17 cellular contexts compared by ENCODE assay signal in the genomic region with DNA sequence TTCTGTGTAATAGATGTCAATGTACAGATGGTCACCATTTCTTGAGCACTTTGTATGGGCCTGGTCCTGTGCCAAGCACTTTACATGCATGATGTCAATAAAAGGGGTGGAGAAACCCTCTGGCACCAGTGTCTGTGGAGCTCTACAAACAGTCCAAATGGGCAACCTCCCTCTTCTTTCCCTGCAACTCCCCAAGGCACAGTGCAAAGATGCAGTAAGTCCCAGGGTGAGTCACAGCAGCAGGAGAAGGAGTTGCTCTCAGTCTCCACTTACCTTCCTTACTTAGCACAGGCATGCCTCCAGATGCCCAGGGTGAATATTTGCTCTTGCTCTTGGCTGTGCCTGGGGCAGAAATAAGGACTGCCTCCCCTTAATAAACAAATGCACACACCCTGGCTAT. TPM values are rescaled to one million over a fixed set of nuclear protein-coding genes. Genes with fewer than 3 reads are reported as not detected.
DNase-seq lines count a peak whose midpoint lies in the region; ATAC-seq, FAIRE-seq and TF ChIP-seq lines count a peak whose summit lies in the region.
"Had no signal": no experiment of that assay in that cellular context is flagged by ENCODE, and none has a peak within 500 bp of the region (broad histone marks: within the 10 kb centered on the region; RNA-seq: fewer than 3 reads in every experiment).

No MANE protein-coding gene starts in this region.

- H3K27ac Mint-ChIP-seq in progenitor cell of endocrine pancreas: peak overlapping the region; percentile 9

- H3K27me3 ChIP-seq in esophagus muscularis mucosa: no peaks in the 10 kb centered on the region
- H3K27me3 ChIP-seq in vagina: no peaks in the 10 kb centered on the region
- H3K27me3 ChIP-seq: Peyer's patch had no signal

- H3K36me3 Mint-ChIP-seq in progenitor cell of endocrine pancreas (ENCODE audit: insufficient read depth): peaks cover 19% of the 10 kb centered on the region

- FAIRE-seq in H54 (lab: Jason Lieb, UNC): no peak

- intact Hi-C loops in esophagus muscularis mucosa (cut with DNase I): no loop called here
- intact Hi-C loops in vagina (cut with DNase I): no loop called here
- intact Hi-C loops in Right ventricle myocardium inferior (cut with DNase I): no loop called here

- no peaks in the 10 kb centered on the region for H3K27me3 Mint-ChIP-seq in progenitor cell of endocrine pancreas
- H3K27me3 Mint-ChIP-seq: CD4-positive, alpha-beta memory T cell had no signal

- H3K4me1 Mint-ChIP-seq in progenitor cell of endocrine pancreas (ENCODE audit: low read depth): peaks cover 17% of the 10 kb centered on the region

- ATAC-seq in Right ventricle myocardium inferior: no peak
- ATAC-seq: left ventricle myocardium superior had no signal

- no peak for TF ChIP-seq EP300 in esophagus muscularis mucosa (IDR thresholded peaks at IDR 0.05)

- TF ChIP-seq POLR2A in H54 (IDR thresholded peaks at IDR 0.05; ENCODE audit: low read depth, low read length) (no peak), esophagus muscularis mucosa (IDR thresholded peaks at IDR 0.05; ENCODE audit: low read depth) (no peak), vagina (IDR thresholded peaks at IDR 0.05) (no peak)

- peak; percentile 16 for DNase-seq in H54 (ENCODE audit: insufficient read length, low spot score)
- DNase-seq in NCI-H446 (lab: John Stamatoyannopoulos, UW): peak; percentile 80 to 94
- DNase-seq in epithelial cell of prostate (ENCODE audit: low read depth, low spot score): peak; percentile 44
- no peak for DNase-seq in progenitor cell of endocrine pancreas (ENCODE audit: low spot score, unreplicated experiment)
- DNase-seq in esophagus muscularis mucosa (ENCODE audit: extremely low spot score): no peak
- no peak for DNase-seq in vagina (ENCODE audit: extremely low spot score in 2 of 2)
- no peak for DNase-seq in NCI-H774 (lab: John Stamatoyannopoulos, UW)
- no peak for DNase-seq in Right ventricle myocardium inferior (ENCODE audit: missing footprints)
- DNase-seq: activated CD4-positive, alpha-beta T cell treated with anti-CD3 and anti-CD28 coated beads, Interleukin-2, amount 50 U/mL, for 48 hours; aorta; CD4-positive, alpha-beta memory T cell; effector CD8-positive, alpha-beta T cell; H7; left ventricle myocardium superior; NCI-H2227 treated with DMSO at 0.1 percent for 48 hours had no signal

- peaks cover 6 to 19% (median 16%) of the 10 kb centered on the region in 4 donors for H3K4me1 ChIP-seq in esophagus muscularis mucosa
- H3K4me1 ChIP-seq in vagina: peaks cover 16% of the 10 kb centered on the region

- peak overlapping the region; percentile 93 for H3K27ac ChIP-seq in epithelial cell of prostate
- no peak overlapping the region for H3K27ac ChIP-seq in esophagus muscularis mucosa (replicated peaks in 1 of 4)
- H3K27ac ChIP-seq in vagina: no peak overlapping the region
- H3K27ac ChIP-seq: HL-60, Peyer's patch had no signal

- H3K4me3 ChIP-seq in esophagus muscularis mucosa (no peak overlapping the region), vagina (no peak overlapping the region)
- H3K4me3 ChIP-seq: Peyer's patch had no signal

- no peak for TF ChIP-seq CTCF in progenitor cell of endocrine pancreas (IDR thresholded peaks at IDR 0.05; ENCODE audit: unreplicated experiment)
- TF ChIP-seq CTCF in esophagus muscularis mucosa (IDR thresholded peaks at IDR 0.05): no peak
- TF ChIP-seq CTCF in vagina (IDR thresholded peaks at IDR 0.05): no peak

- no peaks in the 10 kb centered on the region for H3K9me3 Mint-ChIP-seq in progenitor cell of endocrine pancreas (ENCODE audit: low read depth)
- H3K9me3 Mint-ChIP-seq: CD4-positive, alpha-beta memory T cell had no signal

- no peak overlapping the region for H3K4me3 Mint-ChIP-seq in progenitor cell of endocrine pancreas (ENCODE audit: low read depth)
- H3K4me3 Mint-ChIP-seq: CD4-positive, alpha-beta memory T cell had no signal

- H3K9me3 ChIP-seq in esophagus muscularis mucosa (no peaks in the 10 kb centered on the region), vagina (no peaks in the 10 kb centered on the region)
- H3K9me3 ChIP-seq: Peyer's patch had no signal

- H3K36me3 ChIP-seq in esophagus muscularis mucosa: peaks cover 0 to 11% (median 7%) of the 10 kb centered on the region in 4 donors
- H3K36me3 ChIP-seq in vagina: no peaks in the 10 kb centered on the region

RNA-seq across cellular contexts. Expression of a gene that starts 4.3 kb away (rescaled TPM):
- total RNA-seq in progenitor cell of endocrine pancreas (84.3 and 108 TPM in 2 replicates), esophagus muscularis mucosa (1 to 10 TPM; 3.3 to 9.5 (median 7.9) TPM), vagina (18.9 TPM), Right ventricle myocardium inferior (18.5 TPM)

Comparison
In these comparisons a context has a peak if more than half of its experiments do, and no peak if none do; other contexts are left out.
1. DNase-seq: peak in H54 (single experiment), NCI-H446 (2 of 2) and epithelial cell of prostate (single experiment); none in progenitor cell of endocrine pancreas (single experiment), esophagus muscularis mucosa (single experiment), vagina (0 of 2), NCI-H774 (single experiment) and Right ventricle myocardium inferior (single experiment).